Comparison of ENCODE assay signal across 1 cellular context in the genomic region with DNA sequence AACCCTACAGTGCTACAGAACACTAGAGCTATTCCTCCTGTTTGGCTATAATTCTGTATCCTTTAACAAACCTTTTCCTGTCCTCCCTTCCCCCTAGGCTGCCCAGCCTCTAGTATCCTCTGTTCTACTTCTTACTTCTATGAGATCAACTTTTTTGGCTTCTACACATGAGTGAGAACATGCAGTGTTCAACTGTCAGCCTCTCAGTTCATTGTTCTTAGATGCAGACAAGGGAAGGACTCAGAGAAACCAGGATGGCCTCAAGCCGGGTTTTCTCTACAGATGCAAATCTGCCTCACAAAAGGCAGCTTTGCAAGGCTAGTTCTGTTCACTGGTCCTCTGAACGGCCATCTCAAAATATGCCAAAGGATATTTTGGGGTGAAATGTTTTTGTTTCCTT.
TF ChIP-seq lines count a peak whose summit lies in the region.

No MANE protein-coding gene starts in this region.

TF ChIP-seq in WTC11, 78 proteins besides CTCF, POLR2A, EP300 and RAD21 (continued from another document):
- TF ChIP-seq, protein P1, sequence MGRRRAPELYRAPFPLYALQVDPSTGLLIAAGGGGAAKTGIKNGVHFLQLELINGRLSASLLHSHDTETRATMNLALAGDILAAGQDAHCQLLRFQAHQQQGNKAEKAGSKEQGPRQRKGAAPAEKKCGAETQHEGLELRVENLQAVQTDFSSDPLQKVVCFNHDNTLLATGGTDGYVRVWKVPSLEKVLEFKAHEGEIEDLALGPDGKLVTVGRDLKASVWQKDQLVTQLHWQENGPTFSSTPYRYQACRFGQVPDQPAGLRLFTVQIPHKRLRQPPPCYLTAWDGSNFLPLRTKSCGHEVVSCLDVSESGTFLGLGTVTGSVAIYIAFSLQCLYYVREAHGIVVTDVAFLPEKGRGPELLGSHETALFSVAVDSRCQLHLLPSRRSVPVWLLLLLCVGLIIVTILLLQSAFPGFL (CRISPR knock-in tag; IDR thresholded peaks at IDR 0.05; ENCODE audit: borderline replicate concordance): no peak
- TF ChIP-seq, protein P2, sequence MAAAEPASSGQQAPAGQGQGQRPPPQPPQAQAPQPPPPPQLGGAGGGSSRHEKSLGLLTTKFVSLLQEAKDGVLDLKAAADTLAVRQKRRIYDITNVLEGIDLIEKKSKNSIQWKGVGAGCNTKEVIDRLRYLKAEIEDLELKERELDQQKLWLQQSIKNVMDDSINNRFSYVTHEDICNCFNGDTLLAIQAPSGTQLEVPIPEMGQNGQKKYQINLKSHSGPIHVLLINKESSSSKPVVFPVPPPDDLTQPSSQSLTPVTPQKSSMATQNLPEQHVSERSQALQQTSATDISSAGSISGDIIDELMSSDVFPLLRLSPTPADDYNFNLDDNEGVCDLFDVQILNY (CRISPR knock-in tag; IDR thresholded peaks at IDR 0.05): no peak
- TF ChIP-seq FOXK1 (CRISPR knock-in tag; IDR thresholded peaks at IDR 0.05) (no peak), NFYB (CRISPR knock-in tag; conservative IDR thresholded peaks at IDR 0.05; ENCODE audit: low read depth) (no peak), ZBTB21 (CRISPR knock-in tag; IDR thresholded peaks at IDR 0.05; ENCODE audit: borderline replicate concordance) (no peak), ZNF138 (CRISPR knock-in tag; conservative IDR thresholded peaks at IDR 0.05) (no peak)
TF ChIP-seq in WTC11: peak in this region for 0.
